18 cellular contexts compared by ENCODE assay signal in the genomic region with DNA sequence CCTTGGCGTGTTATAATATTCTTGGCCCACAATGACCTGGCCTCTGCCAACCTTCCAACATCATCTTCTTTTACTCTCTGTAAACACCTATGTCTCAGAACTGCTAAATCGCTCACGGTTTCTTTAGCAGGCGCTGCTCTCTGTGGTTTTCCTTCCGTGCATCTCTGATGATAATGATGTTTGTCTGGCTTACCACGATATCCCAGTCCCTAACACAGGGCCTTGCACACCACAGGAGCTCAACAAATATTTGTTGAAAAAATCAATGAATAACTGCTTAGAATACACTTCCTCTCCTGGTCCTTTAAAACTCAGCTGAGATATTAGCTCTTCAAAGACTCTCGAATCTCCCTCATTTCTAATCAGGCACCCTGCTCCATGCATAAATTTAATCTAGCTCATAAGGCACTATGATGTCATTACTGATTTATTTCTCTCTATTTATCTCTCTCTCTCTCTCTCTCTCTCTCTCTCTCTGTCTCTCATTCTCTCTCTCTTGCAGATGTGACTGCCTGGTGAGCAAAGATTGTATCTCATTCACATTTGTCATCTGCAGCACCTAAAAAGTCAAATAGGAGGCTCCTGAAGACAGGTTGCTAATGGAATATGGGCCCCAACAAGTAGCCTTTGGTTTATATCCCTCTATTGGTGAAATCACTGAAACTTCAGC.
"Had no signal": no experiment of that assay in that cellular context is flagged by ENCODE, and none has a peak within 500 bp of the region (broad histone marks: within the 10 kb centered on the region; RNA-seq: fewer than 3 reads in every experiment).

No MANE protein-coding gene starts in this region.

- H3K27ac ChIP-seq: body of pancreas, coronary artery, gastrocnemius medialis, heart right ventricle, left lung, psoas muscle, tibial nerve, vagina had no signal

- H3K27me3 ChIP-seq: body of pancreas, gastrocnemius medialis, heart right ventricle, left lung, tibial nerve, vagina had no signal

- DNase-seq: activated T-cell treated with anti-CD3 and anti-CD28 coated beads, Interleukin-2, amount 50 U/mL, for 1 hour; amniotic stem cell; body of pancreas; central memory CD4-positive, alpha-beta T cell; effector CD8-positive, alpha-beta T cell; gastrocnemius medialis; heart right ventricle; islet precursor cell; left lung; natural killer cell; psoas muscle; stimulated activated CD4-positive, alpha-beta T cell treated with anti-CD3 and anti-CD28 coated beads, Interleukin-2, amount 100 ng/mL, for 24 hours; stimulated activated naive B cell treated with anti-CD40 and anti-IgM and Interleukin-4, amounts not matched to agents 10 μg/mL and 1 μg/mL and 100 μg/mL, for 72 hours had no signal

- ATAC-seq: activated CD4-positive, CD25-positive, alpha-beta regulatory T cell treated with anti-CD3 and anti-CD28 coated beads, Interleukin-2, amount 50 U/mL, for 24 hours; body of pancreas; gastrocnemius medialis; heart right ventricle; left lung; natural killer cell; psoas muscle; sciatic nerve; stimulated activated naive B cell treated with anti-CD40 and anti-IgM and Interleukin-4, amounts not matched to agents 10 μg/mL and 1 μg/mL and 100 μg/mL, for 72 hours had no signal

- H3K4me1 ChIP-seq: body of pancreas, left lung, psoas muscle, tibial nerve, vagina had no signal
